19 cellular contexts compared by ENCODE assay signal in the genomic region with DNA sequence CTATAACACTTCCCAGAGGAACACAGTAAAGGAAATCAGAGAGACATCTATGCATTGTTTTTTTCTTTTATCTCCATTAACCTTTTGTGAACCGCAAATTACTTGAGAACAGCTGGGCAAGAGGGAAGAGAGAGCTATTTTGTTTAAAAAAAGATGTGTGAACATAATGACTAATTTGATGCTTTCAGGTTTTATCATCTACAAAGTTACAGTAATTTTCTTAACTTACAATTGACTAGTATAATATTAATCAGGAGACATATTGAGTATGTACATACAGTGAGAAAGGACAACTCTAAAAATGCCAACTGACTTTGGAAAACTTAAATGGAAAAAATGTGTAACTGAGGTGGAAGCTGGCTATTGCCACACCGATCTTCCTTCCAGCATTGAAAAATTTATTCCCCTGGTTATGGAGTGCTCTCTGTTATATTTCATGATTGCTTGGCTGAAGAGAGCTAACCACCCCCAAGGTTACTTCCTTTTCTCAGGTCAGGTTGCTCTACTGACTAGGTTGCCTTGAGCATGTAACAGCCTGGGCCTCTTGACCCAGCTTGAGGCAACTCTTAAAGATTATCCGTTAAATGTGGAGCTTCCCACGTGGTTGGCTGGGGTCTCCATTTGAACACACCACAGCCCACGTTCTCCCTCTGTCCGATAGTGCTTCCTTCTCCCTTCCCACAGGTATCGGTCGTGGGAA.
DNase-seq lines count a peak whose midpoint lies in the region; ATAC-seq and TF ChIP-seq lines count a peak whose summit lies in the region.
"Had no signal": no experiment of that assay in that cellular context is flagged by ENCODE, and none has a peak within 500 bp of the region (broad histone marks: within the 10 kb centered on the region; RNA-seq: fewer than 3 reads in every experiment).

No MANE protein-coding gene starts in this region.

- TF ChIP-seq RAD21 in IMR-90 (IDR thresholded peaks at IDR 0.05; ENCODE audit: low read length), result no peak

- no peaks in the 10 kb centered on the region for H3K79me1 ChIP-seq in IMR-90 (ENCODE audit: low read depth in 1 of 2, low read length in 2 of 2)

- H3K14ac ChIP-seq in IMR-90 (replicated peaks; ENCODE audit: low read depth, low read length), result peak overlapping the region; percentile 88

- H3K36me3 ChIP-seq in IMR-90 (ENCODE audit: control insufficient read depth, insufficient read depth, low read length) (no peaks in the 10 kb centered on the region), brain microvascular endothelial cell (replicated peaks) (no peaks in the 10 kb centered on the region)
- H3K36me3 ChIP-seq: prostate gland, spleen, uterus had no signal

- in situ Hi-C loops in IMR-90 (cut with MboI; ENCODE audit: low sequenced_read_pairs) (no loop called here), brain microvascular endothelial cell (cut with HindIII; ENCODE audit: low pct_ligation_motif_present, low sequenced_read_pairs) (no loop called here)

- H4K5ac ChIP-seq in IMR-90 (ENCODE audit: low read depth, low read length), result peak overlapping the region; percentile 82; the same call in 1 of the 2 replicates

- H2AFZ ChIP-seq in IMR-90 (replicated peaks; ENCODE audit: low read length, poor library complexity), result peak overlapping the region; percentile 63

- peak overlapping the region; percentile 48; the same call in 1 of the 2 replicates for H3K4me2 ChIP-seq in IMR-90 (ENCODE audit: low read depth, low read length)

- 73% methylated on average over 4 of the region's 8 CpGs; no CpG with 5 or more reads in 1 of the 2 experiments for WGBS in IMR-90 (ENCODE audit: extremely low coverage in 2 of 2, insufficient read length in 1 of 2), 2 experiments

- TF ChIP-seq CTCF in IMR-90 (conservative IDR thresholded peaks at IDR 0.05; ENCODE audit: low read depth, low read length) (no peak), brain microvascular endothelial cell (IDR thresholded peaks at IDR 0.05; ENCODE audit: low read depth, low read length, missing control alignments) (no peak)

- TF ChIP-seq POLR2A in IMR-90 (IDR thresholded peaks at IDR 0.05; ENCODE audit: low read depth, low read length), result no peak

- intact Hi-C loops in IMR-90 (cut with micrococcal nuclease), result loop anchor here (5.0 kb wide), 1 partner anchor 136 kb away; no protein-coding TSS in a partner anchor

- H3K18ac ChIP-seq in IMR-90 (ENCODE audit: low read depth, low read length), result peak overlapping the region; percentile 86; the same call in 1 of the 2 replicates

- H3K56ac ChIP-seq in IMR-90 (ENCODE audit: extremely low read depth, insufficient read depth, low read length), result no peak overlapping the region

- H2BK120ac ChIP-seq in IMR-90 (ENCODE audit: low read depth, low read length), result peak overlapping the region; percentile 87

- peak overlapping the region; percentile 86; the same call in 1 of the 2 replicates for H2AK5ac ChIP-seq in IMR-90 (ENCODE audit: low read depth, low read length)

- H3K4me1 ChIP-seq in IMR-90 (ENCODE audit: control insufficient read depth, insufficient read depth, low read length), result peaks cover 6% of the 10 kb centered on the region; the same call in 1 of the 2 replicates
- H3K4me1 ChIP-seq: prostate gland, spleen, uterus had no signal

- no peak for DNase-seq in IMR-90
- DNase-seq in SW 1271 (lab: John Stamatoyannopoulos, UW), result no peak
- DNase-seq in cerebellar nuclear complex (lab: John Stamatoyannopoulos, UW), result no peak
- no peak for DNase-seq in brain microvascular endothelial cell
- DNase-seq in activated gamma-delta T cell treated with Interleukin-2 at 50 U/mL for 16 hours, result no peak
- DNase-seq: activated CD4-positive, alpha-beta T cell treated with anti-CD3 and anti-CD28 coated beads for 4 hours; activated naive CD8-positive, alpha-beta T cell treated with anti-CD3 and anti-CD28 coated beads for 36 hours; effector memory CD4-positive, alpha-beta T cell; naive thymus-derived CD4-positive, alpha-beta T cell; NCI-H1417; NCI-H446; SIG-M5; spleen; T-helper 9 cell; uterus had no signal

- H3K9me3 ChIP-seq in IMR-90 (ENCODE audit: control insufficient read depth, insufficient read depth, low read length), result no peaks in the 10 kb centered on the region
- H3K9me3 ChIP-seq: prostate gland, spleen, uterus had no signal

- H3K4me3 ChIP-seq in IMR-90 (ENCODE audit: insufficient read depth, low read depth, low read length) (no peak overlapping the region), brain microvascular endothelial cell (ENCODE audit: low read depth, low read length) (no peak overlapping the region)
- H3K4me3 ChIP-seq: prostate gland, spleen, uterus had no signal

- H4K20me1 ChIP-seq in IMR-90 (ENCODE audit: insufficient read depth, low read length), result no peaks in the 10 kb centered on the region

- H3K27me3 ChIP-seq in IMR-90 (ENCODE audit: control insufficient read depth, insufficient read depth, low read length) (no peaks in the 10 kb centered on the region), brain microvascular endothelial cell (replicated peaks) (no peaks in the 10 kb centered on the region)
- H3K27me3 ChIP-seq: spleen, uterus had no signal

- ATAC-seq in GM18867 (IDR thresholded peaks at IDR 0.05; ENCODE audit: unreplicated experiment) (peak; percentile 86), GM21529 (IDR thresholded peaks at IDR 0.05; ENCODE audit: unreplicated experiment) (peak; percentile 66), HG02938 (IDR thresholded peaks at IDR 0.05; ENCODE audit: unreplicated experiment) (peak; percentile 66), IMR-90 (ENCODE audit: low read depth) (no peak)
- ATAC-seq: naive thymus-derived CD4-positive, alpha-beta T cell had no signal

- peak overlapping the region; percentile 89 for H2BK20ac ChIP-seq in IMR-90 (ENCODE audit: low read depth, low read length)

- H3K9me1 ChIP-seq in IMR-90 (ENCODE audit: insufficient read depth, low read length), result peaks cover 3% of the 10 kb centered on the region; the same call in 1 of the 2 replicates

- H3K27ac ChIP-seq in IMR-90 (ENCODE audit: insufficient read depth, low read length), result no peak overlapping the region
- no peak overlapping the region for H3K27ac ChIP-seq in brain microvascular endothelial cell
- H3K27ac ChIP-seq: prostate gland, spleen, uterus had no signal

- dilution Hi-C loops in IMR-90 (cut with HindIII; ENCODE audit: low sequenced_read_pairs, unreplicated experiment), result no loop called here

- POLR2A ChIA-PET in IMR-90 (lab: Charles Lee; ENCODE audit: unreplicated experiment), result no interaction called here

- peak overlapping the region; percentile 44 for H3K23ac ChIP-seq in IMR-90 (ENCODE audit: low read depth, low read length)

- H2AK9ac ChIP-seq in IMR-90 (replicated peaks; ENCODE audit: low read depth, low read length, poor library complexity), result no peak overlapping the region

- no peak overlapping the region for H3K9ac ChIP-seq in IMR-90 (ENCODE audit: low read depth, low read length)

- BruUV-seq in IMR-90 (replicated peaks; lab: Mats Ljungman, UMichigan), result no TSS peak

- H4K8ac ChIP-seq in IMR-90 (ENCODE audit: low read depth in 2 of 2, low read length in 2 of 2), result peak overlapping the region; percentile 9 to 80; a peak in 3 of 4 replicates

- CTCF ChIA-PET in IMR-90 (lab: Yijun Ruan, JAX), result interaction anchor here (0.6 to 0.9 kb wide), 2 partner anchors 38 to 63 kb away, joined by 3 read pairs; a partner anchor contains a TSS

- H2BK5ac ChIP-seq in IMR-90 (ENCODE audit: low read depth, low read length, poor library complexity, severe bottlenecking), result peak overlapping the region; percentile 66

- peak overlapping the region; percentile 79 for H4K91ac ChIP-seq in IMR-90 (ENCODE audit: insufficient read depth, low read depth, low read length)

- peak overlapping the region; percentile 75 for H3K4ac ChIP-seq in IMR-90 (ENCODE audit: low read depth, low read length)

- H2BK15ac ChIP-seq in IMR-90 (ENCODE audit: low read depth, low read length), result peak overlapping the region; percentile 88; the same call in 2 of the 3 replicates

TF ChIP-seq in IMR-90, 13 proteins besides CTCF, POLR2A, EP300 and RAD21:
- TF ChIP-seq, protein P1, sequence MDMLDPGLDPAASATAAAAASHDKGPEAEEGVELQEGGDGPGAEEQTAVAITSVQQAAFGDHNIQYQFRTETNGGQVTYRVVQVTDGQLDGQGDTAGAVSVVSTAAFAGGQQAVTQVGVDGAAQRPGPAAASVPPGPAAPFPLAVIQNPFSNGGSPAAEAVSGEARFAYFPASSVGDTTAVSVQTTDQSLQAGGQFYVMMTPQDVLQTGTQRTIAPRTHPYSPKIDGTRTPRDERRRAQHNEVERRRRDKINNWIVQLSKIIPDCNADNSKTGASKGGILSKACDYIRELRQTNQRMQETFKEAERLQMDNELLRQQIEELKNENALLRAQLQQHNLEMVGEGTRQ (IDR thresholded peaks at IDR 0.05; ENCODE audit: low read depth, low read length), result no peak
- TF ChIP-seq BHLHE40 (IDR thresholded peaks at IDR 0.05; ENCODE audit: low read depth, low read length) (no peak), MXI1 (IDR thresholded peaks at IDR 0.05; ENCODE audit: borderline replicate concordance, low read depth, low read length) (no peak), RCOR1 (IDR thresholded peaks at IDR 0.05; ENCODE audit: insufficient replicate concordance, low read length) (no peak), CHD1 (IDR thresholded peaks at IDR 0.05; ENCODE audit: low read depth, low read length) (no peak), CEBPB (IDR thresholded peaks at IDR 0.05; ENCODE audit: low read depth, low read length) (no peak), SMC3 (IDR thresholded peaks at IDR 0.05; ENCODE audit: low read depth, low read length) (no peak)
